1 cellular context compared by ENCODE assay signal in the genomic region with DNA sequence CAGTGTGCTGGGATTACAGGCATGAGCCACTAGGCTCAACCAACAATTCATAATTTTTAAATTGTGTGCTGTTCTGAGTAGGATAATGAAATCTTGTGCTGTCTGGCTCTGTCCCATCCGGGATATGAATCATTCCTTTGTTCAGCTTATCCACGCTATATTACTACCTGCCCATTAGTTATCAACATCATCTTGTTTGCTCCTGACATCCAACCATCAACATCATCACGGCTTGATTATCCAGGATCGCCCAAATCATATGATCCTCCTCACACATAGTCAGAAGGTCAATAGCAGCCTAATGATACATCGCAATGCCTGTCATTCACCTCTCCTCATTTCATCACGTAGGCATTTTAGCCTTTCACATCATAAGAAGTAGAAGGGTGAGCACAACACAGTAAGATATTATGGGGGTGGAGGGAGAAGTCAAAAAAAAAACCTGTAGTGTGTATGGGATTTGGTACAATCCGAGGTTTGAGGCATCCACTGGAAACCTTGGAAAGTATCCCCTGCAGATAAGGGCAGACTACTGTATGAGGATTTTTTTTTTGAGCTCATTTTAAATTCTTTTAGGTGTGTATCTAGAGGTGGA.
TF ChIP-seq lines count a peak whose summit lies in the region.

No MANE protein-coding gene starts in this region.

TF ChIP-seq in A549, 52 proteins besides CTCF, POLR2A, EP300 and RAD21 (continued from another document):
- TF ChIP-seq, protein P1, sequence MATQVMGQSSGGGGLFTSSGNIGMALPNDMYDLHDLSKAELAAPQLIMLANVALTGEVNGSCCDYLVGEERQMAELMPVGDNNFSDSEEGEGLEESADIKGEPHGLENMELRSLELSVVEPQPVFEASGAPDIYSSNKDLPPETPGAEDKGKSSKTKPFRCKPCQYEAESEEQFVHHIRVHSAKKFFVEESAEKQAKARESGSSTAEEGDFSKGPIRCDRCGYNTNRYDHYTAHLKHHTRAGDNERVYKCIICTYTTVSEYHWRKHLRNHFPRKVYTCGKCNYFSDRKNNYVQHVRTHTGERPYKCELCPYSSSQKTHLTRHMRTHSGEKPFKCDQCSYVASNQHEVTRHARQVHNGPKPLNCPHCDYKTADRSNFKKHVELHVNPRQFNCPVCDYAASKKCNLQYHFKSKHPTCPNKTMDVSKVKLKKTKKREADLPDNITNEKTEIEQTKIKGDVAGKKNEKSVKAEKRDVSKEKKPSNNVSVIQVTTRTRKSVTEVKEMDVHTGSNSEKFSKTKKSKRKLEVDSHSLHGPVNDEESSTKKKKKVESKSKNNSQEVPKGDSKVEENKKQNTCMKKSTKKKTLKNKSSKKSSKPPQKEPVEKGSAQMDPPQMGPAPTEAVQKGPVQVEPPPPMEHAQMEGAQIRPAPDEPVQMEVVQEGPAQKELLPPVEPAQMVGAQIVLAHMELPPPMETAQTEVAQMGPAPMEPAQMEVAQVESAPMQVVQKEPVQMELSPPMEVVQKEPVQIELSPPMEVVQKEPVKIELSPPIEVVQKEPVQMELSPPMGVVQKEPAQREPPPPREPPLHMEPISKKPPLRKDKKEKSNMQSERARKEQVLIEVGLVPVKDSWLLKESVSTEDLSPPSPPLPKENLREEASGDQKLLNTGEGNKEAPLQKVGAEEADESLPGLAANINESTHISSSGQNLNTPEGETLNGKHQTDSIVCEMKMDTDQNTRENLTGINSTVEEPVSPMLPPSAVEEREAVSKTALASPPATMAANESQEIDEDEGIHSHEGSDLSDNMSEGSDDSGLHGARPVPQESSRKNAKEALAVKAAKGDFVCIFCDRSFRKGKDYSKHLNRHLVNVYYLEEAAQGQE (IDR thresholded peaks at IDR 0.05) = no peak
- TF ChIP-seq, protein P2, sequence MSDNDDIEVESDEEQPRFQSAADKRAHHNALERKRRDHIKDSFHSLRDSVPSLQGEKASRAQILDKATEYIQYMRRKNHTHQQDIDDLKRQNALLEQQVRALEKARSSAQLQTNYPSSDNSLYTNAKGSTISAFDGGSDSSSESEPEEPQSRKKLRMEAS (IDR thresholded peaks at IDR 0.05) = peak; percentile 35; the same call in 1 of the 2 replicates
- TF ChIP-seq PHF8 (IDR thresholded peaks at IDR 0.05; ENCODE audit: borderline replicate concordance, low read depth) (no peak), FOSL2 (IDR thresholded peaks at IDR 0.05) (0 out of 2 replicates have a peak, but pooled peaks have one; percentile 26), FOSL2 (CRISPR knock-in tag; IDR thresholded peaks at IDR 0.05) (peak; percentile 62), POLR2AphosphoS2 (conservative IDR thresholded peaks at IDR 0.05; ENCODE audit: low read length) (no peak), KDM1A (IDR thresholded peaks at IDR 0.05; ENCODE audit: low read depth) (no peak), GATA3 (IDR thresholded peaks at IDR 0.05; ENCODE audit: borderline replicate concordance) (peak; percentile 71), ZSCAN20 (CRISPR knock-in tag; IDR thresholded peaks at IDR 0.05) (no peak), MAFK (IDR thresholded peaks at IDR 0.05; ENCODE audit: partially characterized antibody) (peak; percentile 35), CEBPB (IDR thresholded peaks at IDR 0.05) (no peak), CHD2 (IDR thresholded peaks at IDR 0.05; ENCODE audit: low read length, partially characterized antibody) (no peak)
- TF ChIP-seq, protein P3, sequence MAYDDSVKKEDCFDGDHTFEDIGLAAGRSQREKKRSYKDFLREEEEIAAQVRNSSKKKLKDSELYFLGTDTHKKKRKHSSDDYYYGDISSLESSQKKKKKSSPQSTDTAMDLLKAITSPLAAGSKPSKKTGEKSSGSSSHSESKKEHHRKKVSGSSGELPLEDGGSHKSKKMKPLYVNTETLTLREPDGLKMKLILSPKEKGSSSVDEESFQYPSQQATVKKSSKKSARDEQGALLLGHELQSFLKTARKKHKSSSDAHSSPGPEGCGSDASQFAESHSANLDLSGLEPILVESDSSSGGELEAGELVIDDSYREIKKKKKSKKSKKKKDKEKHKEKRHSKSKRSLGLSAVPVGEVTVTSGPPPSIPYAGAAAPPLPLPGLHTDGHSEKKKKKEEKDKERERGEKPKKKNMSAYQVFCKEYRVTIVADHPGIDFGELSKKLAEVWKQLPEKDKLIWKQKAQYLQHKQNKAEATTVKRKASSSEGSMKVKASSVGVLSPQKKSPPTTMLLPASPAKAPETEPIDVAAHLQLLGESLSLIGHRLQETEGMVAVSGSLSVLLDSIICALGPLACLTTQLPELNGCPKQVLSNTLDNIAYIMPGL (CRISPR knock-in tag; IDR thresholded peaks at IDR 0.05; ENCODE audit: borderline replicate concordance) = no peak
